In the genomic region with DNA sequence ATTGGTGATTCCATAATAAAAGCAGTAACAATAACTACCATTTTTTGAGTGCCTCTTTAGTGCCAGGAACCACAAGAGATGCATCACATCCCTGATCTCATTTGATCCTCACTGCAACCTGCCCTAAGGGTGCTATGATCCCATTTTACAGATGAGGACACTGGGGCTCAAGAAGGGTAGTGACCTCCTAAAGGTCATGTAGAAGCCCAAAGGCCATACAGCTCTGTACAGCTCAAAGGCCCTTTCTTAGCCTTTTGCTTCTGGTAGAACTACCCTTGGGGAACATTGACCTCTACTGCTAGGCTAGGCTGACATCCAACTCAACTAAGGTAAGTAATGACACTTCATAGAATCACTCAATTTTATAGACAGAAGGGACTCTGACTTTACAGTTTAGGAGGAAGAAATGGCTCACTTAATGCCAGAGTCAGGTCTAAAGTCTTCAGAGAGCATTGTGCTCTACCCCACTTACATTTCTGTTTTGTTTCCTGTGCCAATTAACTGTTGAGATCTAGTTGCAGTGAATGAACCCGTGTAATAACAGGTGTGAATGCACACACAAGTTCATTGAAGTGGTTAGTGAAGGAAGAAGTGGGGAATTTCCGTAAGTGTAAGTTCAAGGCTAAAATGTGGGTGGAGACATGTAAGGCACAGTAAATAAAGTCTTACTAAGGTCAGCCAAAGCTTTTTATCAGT, we compare ENCODE assay signal across 12 cellular contexts. TPM values are rescaled to one million over a fixed set of nuclear protein-coding genes. Genes with fewer than 3 reads are reported as not detected.
DNase-seq lines count a peak whose midpoint lies in the region; ATAC-seq, FAIRE-seq and TF ChIP-seq lines count a peak whose summit lies in the region.
"Had no signal": no experiment of that assay in that cellular context is flagged by ENCODE, and none has a peak within 500 bp of the region (broad histone marks: within the 10 kb centered on the region; RNA-seq: fewer than 3 reads in every experiment).

No MANE protein-coding gene starts in this region.

- DNase-seq in activated T-cell treated with anti-CD3 and anti-CD28 coated beads, Interleukin-2, amount 50 U/mL, for 72 hours = no peak
- no peak for DNase-seq in activated T-cell treated with anti-CD3 and anti-CD28 coated beads, Interleukin-2, amount 50 U/mL, for 48 hours
- DNase-seq in activated CD8-positive, alpha-beta T cell treated with anti-CD3 and anti-CD28 coated beads for 36 hours = no peak
- DNase-seq in HepG2 (ENCODE audit: low spot score) (no peak), transverse colon (no peak), RPMI8226 (no peak), mucosa of gallbladder (ENCODE audit: low spot score) (no peak)
- DNase-seq: hypothalamus; NCI-H2171; nephron progenitor cell; stimulated activated CD4-positive, alpha-beta T cell treated with anti-CD3 and anti-CD28 coated beads, Interleukin-4, amount 100 ng/mL, for 24 hours had no signal

- H3K9me3 Mint-ChIP-seq in activated T-cell treated with anti-CD3 and anti-CD28 coated beads, Interleukin-2, amount 50 U/mL, for 72 hours = no peaks in the 10 kb centered on the region
- H3K9me3 Mint-ChIP-seq in activated CD8-positive, alpha-beta T cell treated with anti-CD3 and anti-CD28 coated beads for 36 hours = no peaks in the 10 kb centered on the region

- no peaks in the 10 kb centered on the region for H3K27me3 Mint-ChIP-seq in activated T-cell treated with anti-CD3 and anti-CD28 coated beads, Interleukin-2, amount 50 U/mL, for 72 hours (ENCODE audit: low read depth)
- H3K27me3 Mint-ChIP-seq in activated CD8-positive, alpha-beta T cell treated with anti-CD3 and anti-CD28 coated beads for 36 hours = no peaks in the 10 kb centered on the region

- 36% methylated on average over 2 of the region's 2 CpGs for WGBS in HepG2 (ENCODE audit: low lambda C conversion rate)
- WGBS in transverse colon (ENCODE audit: low coverage in 1 of 2), 2 donors = 32% methylated on average over 2 of the region's 2 CpGs; no CpG with 5 or more reads in 1 of the 2 donors

- no peak overlapping the region for H3K9ac ChIP-seq in HepG2 (ENCODE audit: insufficient read depth, low read depth, low read length)

- peaks cover 25% of the 10 kb centered on the region for H3K4me1 ChIP-seq in HepG2 (ENCODE audit: insufficient read depth, low read length)
- H3K4me1 ChIP-seq in transverse colon = peaks cover 0 to 40% (median 7%) of the 10 kb centered on the region in 4 donors

- H3K9me3 ChIP-seq in HepG2 (ENCODE audit: low read length) = no peaks in the 10 kb centered on the region
- no peaks in the 10 kb centered on the region for H3K9me3 ChIP-seq in transverse colon

- H3K4me3 ChIP-seq in HepG2 (replicated peaks in 1 of 3; ENCODE audit: insufficient read depth in 1 of 3, low read depth in 2 of 3, low read length in 3 of 3) (no peak overlapping the region), transverse colon (no peak overlapping the region)

- in situ Hi-C loops in HepG2 (cut with HindIII; ENCODE audit: extremely low pct_ligation_motif_present, low pct_unique_long_range_greater_than_20kb) = no loop called here
- in situ Hi-C loops in transverse colon (cut with MboI; ENCODE audit: low pct_ligation_motif_present in 1 of 4, low pct_unique_long_range_greater_than_20kb in 1 of 4, low sequenced_read_pairs in 3 of 4) = no loop called here

- no peak overlapping the region for H2AFZ ChIP-seq in HepG2 (ENCODE audit: low read length)

- H3K36me3 Mint-ChIP-seq in activated T-cell treated with anti-CD3 and anti-CD28 coated beads, Interleukin-2, amount 50 U/mL, for 72 hours (ENCODE audit: insufficient read depth in 2 of 2) = peaks cover 16 to 32% of the 10 kb centered on the region in 2 donors
- H3K36me3 Mint-ChIP-seq in activated CD8-positive, alpha-beta T cell treated with anti-CD3 and anti-CD28 coated beads for 36 hours (ENCODE audit: low read depth) = peaks cover 50% of the 10 kb centered on the region

- intact Hi-C loops in activated CD8-positive, alpha-beta T cell treated with anti-CD3 and anti-CD28 coated beads for 36 hours (cut with micrococcal nuclease) = no loop called here
- intact Hi-C loops in HepG2 (cut with micrococcal nuclease; ENCODE audit: unreplicated experiment) (no loop called here), transverse colon (cut with DNase I; ENCODE audit: low total_unique reads) (no loop called here)

- BruUV-seq in HepG2 (replicated peaks; lab: Mats Ljungman, UMichigan) = no TSS peak

- H4K20me1 ChIP-seq in HepG2 (ENCODE audit: insufficient read depth, low read length) = no peaks in the 10 kb centered on the region

- FAIRE-seq in HepG2 (lab: Jason Lieb, UNC) = no peak

- TF ChIP-seq EP300 in HepG2 (IDR thresholded peaks at IDR 0.05; ENCODE audit: low read depth in 2 of 2, low read length in 2 of 2) = no peak
- TF ChIP-seq EP300 in HepG2 (CRISPR knock-in tag; IDR thresholded peaks at IDR 0.05; ENCODE audit: borderline replicate concordance) = no peak
- TF ChIP-seq EP300 in transverse colon (IDR thresholded peaks at IDR 0.05; ENCODE audit: low read depth) = no peak

- POLR2A ChIA-PET in activated CD8-positive, alpha-beta T cell treated with anti-CD3 and anti-CD28 coated beads for 36 hours (lab: Charles Lee) = interaction anchor here (0.7 to 2.6 kb wide), 5 partner anchors 9 to 124 kb away, joined by 3 to 8 read pairs (median 6); a partner anchor contains a TSS
- POLR2A ChIA-PET in HepG2 (lab: Yijun Ruan, JAX) = interaction anchor here (0.5 to 6.8 kb wide), 5 partner anchors 9 to 114 kb away, joined by 3 to 44 read pairs (median 3); a partner anchor contains a TSS

- H3K27ac ChIP-seq in HepG2 (ENCODE audit: extremely low read length, insufficient read depth, low read length) = peak overlapping the region; percentile 10
- peak overlapping the region; percentile 51 to 74 (median 64) for H3K27ac ChIP-seq in transverse colon

- no peak for TF ChIP-seq CTCF in activated CD8-positive, alpha-beta T cell treated with anti-CD3 and anti-CD28 coated beads for 36 hours (IDR thresholded peaks at IDR 0.05)
- TF ChIP-seq CTCF in HepG2 (CRISPR knock-in tag; IDR thresholded peaks at IDR 0.05) (peak; percentile 36), transverse colon (IDR thresholded peaks at IDR 0.05) (no peak)

- no peaks in the 10 kb centered on the region for H3K79me2 ChIP-seq in HepG2 (ENCODE audit: insufficient read depth, low read length)

- H3K36me3 ChIP-seq in HepG2 (replicated peaks in 1 of 2; ENCODE audit: control insufficient read depth in 1 of 2, insufficient read depth in 2 of 2, low read length in 2 of 2) (peaks cover 11 to 28% of the 10 kb centered on the region in 2 experiments), transverse colon (peaks cover 0 to 28% (median 4%) of the 10 kb centered on the region in 4 donors)

- TF ChIP-seq POLR2A in HepG2 (IDR thresholded peaks at IDR 0.05; ENCODE audit: insufficient read depth in 1 of 2, low read depth in 2 of 2, low read length in 2 of 2) (no peak), transverse colon (IDR thresholded peaks at IDR 0.05) (no peak)

- CTCF ChIA-PET in activated CD8-positive, alpha-beta T cell treated with anti-CD3 and anti-CD28 coated beads for 36 hours (lab: Charles Lee) = interaction anchor here (0.6 to 3.7 kb wide), 6 partner anchors 10 to 215 kb away, joined by 3 to 27 read pairs (median 3); no protein-coding TSS in a partner anchor
- CTCF ChIA-PET in HepG2 (lab: Yijun Ruan, JAX; ENCODE audit: low intra/inter-chr PET ratio, low total read pairs) = no interaction called here

- H3K27ac Mint-ChIP-seq in activated T-cell treated with anti-CD3 and anti-CD28 coated beads, Interleukin-2, amount 50 U/mL, for 72 hours = peak overlapping the region; percentile 39
- H3K27ac Mint-ChIP-seq in activated CD8-positive, alpha-beta T cell treated with anti-CD3 and anti-CD28 coated beads for 36 hours = peak overlapping the region; percentile 78

- TF ChIP-seq RAD21 in HepG2 (CRISPR knock-in tag; IDR thresholded peaks at IDR 0.05) = no peak

- H3K4me1 Mint-ChIP-seq in activated T-cell treated with anti-CD3 and anti-CD28 coated beads, Interleukin-2, amount 50 U/mL, for 72 hours (ENCODE audit: low read depth) = peaks cover 46% of the 10 kb centered on the region
- H3K4me1 Mint-ChIP-seq in activated CD8-positive, alpha-beta T cell treated with anti-CD3 and anti-CD28 coated beads for 36 hours (ENCODE audit: low read depth) = peaks cover 52% of the 10 kb centered on the region
- H3K4me1 Mint-ChIP-seq: nephron progenitor cell had no signal

- no peak overlapping the region for H3K4me2 ChIP-seq in HepG2 (ENCODE audit: low read depth, low read length)

- peak overlapping the region; percentile 38 to 44 for H3K4me3 Mint-ChIP-seq in activated T-cell treated with anti-CD3 and anti-CD28 coated beads, Interleukin-2, amount 50 U/mL, for 72 hours
- H3K4me3 Mint-ChIP-seq in activated CD8-positive, alpha-beta T cell treated with anti-CD3 and anti-CD28 coated beads for 36 hours = no peak overlapping the region
- H3K4me3 Mint-ChIP-seq: nephron progenitor cell had no signal

- H3K27me3 ChIP-seq in HepG2 (ENCODE audit: control insufficient read depth in 1 of 2, insufficient read depth in 2 of 2, low read length in 2 of 2) = no peaks in the 10 kb centered on the region
- H3K27me3 ChIP-seq in transverse colon = no peaks in the 10 kb centered on the region

- peak; percentile 86 to 89 for ATAC-seq in activated T-cell treated with anti-CD3 and anti-CD28 coated beads, Interleukin-2, amount 50 U/mL, for 72 hours (replicated peaks in 1 of 2)
- ATAC-seq in activated CD8-positive, alpha-beta T cell treated with anti-CD3 and anti-CD28 coated beads for 36 hours = peak; percentile 92
- ATAC-seq in HepG2 = peak; percentile 47; the same call in 2 of the 3 replicates
- no peak for ATAC-seq in HG03139 (IDR thresholded peaks at IDR 0.05; ENCODE audit: unreplicated experiment)

RNA-seq across cellular contexts. Expression of a gene that starts 10.7 kb away (rescaled TPM):
- 10 to 100 TPM; 19.0 to 19.9 TPM for total RNA-seq in activated T-cell treated with anti-CD3 and anti-CD28 coated beads, Interleukin-2, amount 50 U/mL, for 72 hours
- 10 to 100 TPM in 1 of 2 experiments, 1 to 10 TPM in 1; 9.4 to 11.3 TPM for total RNA-seq in activated CD8-positive, alpha-beta T cell treated with anti-CD3 and anti-CD28 coated beads for 36 hours
- 2.6 and 7.4 TPM in 2 replicates for total RNA-seq in HepG2 (2016; rRNA removed; fragmentation: Illumina TruSeq; extraction: Trizol)
- total RNA-seq in HepG2 (2016; cell fraction: cytosol; rRNA removed; fragmentation: Illumina TruSeq; extraction: Trizol; ENCODE audit: low read depth) = 1.6 TPM in 2 replicates
- total RNA-seq in HepG2 (2016; cell fraction: insoluble cytoplasmic fraction; rRNA removed; fragmentation: Illumina TruSeq; extraction: Trizol) = 2.1 and 7.4 TPM in 2 replicates
- total RNA-seq in HepG2 (2016; cell fraction: membrane; rRNA removed; fragmentation: Illumina TruSeq; extraction: Trizol) = 2.2 and 2.6 TPM in 2 replicates
- 13.8 and 19.0 TPM in 2 replicates for total RNA-seq in HepG2 (2016; cell fraction: nucleus; rRNA removed; fragmentation: Illumina TruSeq; extraction: Trizol)
- polyA plus RNA-seq in HepG2 (2011; rRNA removed) = 4.1 and 4.7 TPM in 2 replicates
- 1.4 and 1.8 TPM in 2 replicates for polyA plus RNA-seq in HepG2 (2011; cell fraction: cytosol; rRNA removed)
- polyA plus RNA-seq in HepG2 (2011; cell fraction: nucleus; rRNA removed) = 17.3 and 20.8 TPM in 2 replicates
- polyA plus RNA-seq in HepG2 (2012) = 5.9 and 6.1 TPM in 2 replicates
- 0.68 and 0.75 TPM in 2 replicates for polyA plus RNA-seq in HepG2 (2016; cell fraction: cytosol; fragmentation: Illumina TruSeq; extraction: Trizol; ENCODE audit: low read depth)
- polyA plus RNA-seq in HepG2 (2016; cell fraction: insoluble cytoplasmic fraction; fragmentation: Illumina TruSeq; extraction: Trizol; ENCODE audit: low read depth) = 1.7 and 2.2 TPM in 2 replicates
- polyA plus RNA-seq in HepG2 (2016; cell fraction: membrane; fragmentation: Illumina TruSeq; extraction: Trizol; ENCODE audit: low read depth) = 1.2 and 1.5 TPM in 2 replicates
- polyA plus RNA-seq in HepG2 (2016; cell fraction: nucleus; fragmentation: Illumina TruSeq; extraction: Trizol; ENCODE audit: insufficient read depth, low read depth) = 21.2 and 22.1 TPM in 2 replicates
- polyA minus RNA-seq in HepG2 (2011; rRNA and poly(A)+ RNA removed; ENCODE audit: low replicate concordance) = 25.8 and 28.2 TPM in 2 replicates
- polyA minus RNA-seq in HepG2 (2011; cell fraction: cytosol; rRNA and poly(A)+ RNA removed) = 0.88 and 2.2 TPM in 2 replicates
- 26.4 and 27.8 TPM in 2 replicates for polyA minus RNA-seq in HepG2 (2011; cell fraction: nucleus; rRNA and poly(A)+ RNA removed)
- total RNA-seq in transverse colon = 10 to 100 TPM in 3 of 4 donors, 1 to 10 TPM in 1; 9.0 to 31.0 (median 16.6) TPM
- total RNA-seq in mucosa of gallbladder = 9.7 TPM
